In genomic region chr7:11332186-11332864, GRCh38 we compare ENCODE assay signal across 12 cellular contexts.
A peak's percentile ranks its signal among the peaks of the same experiment; 100 is the strongest.
DNase-seq lines count a peak whose midpoint lies in the region; ATAC-seq and TF ChIP-seq lines count a peak whose summit lies in the region.
"Had no signal": no experiment of that assay in that cellular context is flagged by ENCODE, and none has a peak within 500 bp of the region (broad histone marks: within the 10 kb centered on the region; RNA-seq: fewer than 3 reads in every experiment).

No MANE protein-coding gene starts in this region.

- no peaks in the 10 kb centered on the region for H3K27me3 ChIP-seq in H7 (ENCODE audit: control insufficient read depth, insufficient read depth, low read length)
- H3K27me3 ChIP-seq: BE2C had no signal

- H3K4me3 ChIP-seq in GM12865 (ENCODE audit: low read depth, low read length) (no peak overlapping the region), H7 (ENCODE audit: insufficient read depth, low read depth, low read length) (no peak overlapping the region)

- ATAC-seq in GM19035 (IDR thresholded peaks at IDR 0.05; ENCODE audit: unreplicated experiment) (peak; percentile 98), HG02588 (IDR thresholded peaks at IDR 0.05; ENCODE audit: unreplicated experiment) (peak; percentile 97), HG03354 (IDR thresholded peaks at IDR 0.05; ENCODE audit: poor library complexity, severe bottlenecking, unreplicated experiment) (peak; percentile 89)

- TF ChIP-seq CTCF in GM12865 (IDR thresholded peaks at IDR 0.05; ENCODE audit: insufficient read depth, low read depth, low read length, missing control alignments), result no peak

- no peaks in the 10 kb centered on the region for H3K36me3 ChIP-seq in H7 (replicated peaks; ENCODE audit: control insufficient read depth, insufficient read depth, low read length)
- H3K36me3 ChIP-seq: BE2C had no signal

- DNase-seq in GM12865 (ENCODE audit: low read depth) (peak; percentile 88), NCI-H1436 (lab: John Stamatoyannopoulos, UW) (no peak), NCI-H774 (lab: John Stamatoyannopoulos, UW) (no peak), H7 (no peak), NCI-H748 (lab: John Stamatoyannopoulos, UW; ENCODE audit: unreplicated experiment) (no peak)
- DNase-seq: activated effector memory CD4-positive, alpha-beta T cell treated with Interleukin-2 at 50 U/mL for 16 hours; BE2C; NCI-H1930; PC-3 had no signal
